ENCODE assay signal across 19 cellular contexts in the genomic region with DNA sequence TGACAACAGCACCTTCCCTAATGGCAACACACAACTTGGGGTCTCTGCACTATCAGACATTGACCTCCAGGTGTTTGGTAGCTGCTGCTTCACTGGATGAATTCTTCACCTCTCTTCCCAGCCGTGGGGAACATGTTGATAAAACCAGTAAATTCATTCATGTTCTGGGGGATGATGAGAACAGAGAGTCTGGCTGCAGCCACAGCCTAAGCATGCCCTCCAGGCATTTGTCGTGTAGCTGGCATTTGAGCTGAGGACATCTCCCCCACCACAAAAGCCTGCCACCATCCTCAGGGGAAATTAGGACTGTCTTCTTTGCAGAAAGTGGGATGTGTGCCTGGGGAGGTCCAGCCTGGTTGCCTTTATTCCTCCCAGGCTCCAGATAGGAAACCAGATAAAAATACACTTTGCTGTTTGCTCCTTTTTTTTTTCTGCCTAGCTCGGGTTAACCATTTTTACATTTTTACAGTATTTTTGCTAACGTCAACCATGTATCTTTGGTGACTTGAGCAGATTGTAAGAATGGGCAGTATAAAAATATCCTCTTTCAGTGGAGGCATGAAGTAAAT.
"Had no signal": no experiment of that assay in that cellular context is flagged by ENCODE, and none has a peak within 500 bp of the region (broad histone marks: within the 10 kb centered on the region; RNA-seq: fewer than 3 reads in every experiment).

No MANE protein-coding gene starts in this region.

- DNase-seq: activated B cell treated with CpG ODN at 0.5 μM for 24 hours; activated CD4-positive, alpha-beta memory T cell treated with anti-CD3 and anti-CD28 coated beads for 36 hours; activated CD4-positive, alpha-beta T cell treated with anti-CD3 and anti-CD28 coated beads for 4 hours; activated naive CD4-positive, alpha-beta T cell treated with anti-CD3 and anti-CD28 coated beads for 36 hours; activated T-cell treated with anti-CD3 and anti-CD28 coated beads, Interleukin-2, amount 50 U/mL, for 1 hour; anterior cingulate cortex; erythroblast; heart left ventricle; mesenchymal stem cell; naive thymus-derived CD4-positive, alpha-beta T cell; pancreas; stimulated activated CD4-positive, alpha-beta T cell treated with anti-CD3 and anti-CD28 coated beads, Interleukin-4, amount 100 ng/mL, for 24 hours; T-cell; testis had no signal

- H3K27me3 ChIP-seq: breast epithelium, pancreas, testis had no signal

- H3K4me1 ChIP-seq: breast epithelium, heart left ventricle, pancreas had no signal

- H3K36me3 ChIP-seq: breast epithelium, heart left ventricle, pancreas had no signal

- ATAC-seq: heart left ventricle; naive thymus-derived CD4-positive, alpha-beta T cell; pancreas; sciatic nerve; stimulated activated memory B cell treated with anti-CD40 and anti-IgM and Interleukin-4, amounts not matched to agents 10 μg/mL and 1 μg/mL and 100 μg/mL, for 72 hours; T-cell had no signal

- H3K9me3 ChIP-seq: breast epithelium, heart left ventricle, pancreas, testis had no signal

- H3K4me3 ChIP-seq: breast epithelium, coronary artery, heart left ventricle, pancreas, smooth muscle cell, testis had no signal
